ENCODE assay signal across 13 cellular contexts in genomic region chr9:92350129-92350739, GRCh38. TPM values are rescaled to one million over a fixed set of nuclear protein-coding genes. Genes with fewer than 3 reads are reported as not detected.
DNase-seq lines count a peak whose midpoint lies in the region; ATAC-seq and TF ChIP-seq lines count a peak whose summit lies in the region.
"Had no signal": no experiment of that assay in that cellular context is flagged by ENCODE, and none has a peak within 500 bp of the region (broad histone marks: within the 10 kb centered on the region; RNA-seq: fewer than 3 reads in every experiment).

No MANE protein-coding gene starts in this region.

- dilution Hi-C loops in IMR-90 (cut with HindIII; ENCODE audit: low sequenced_read_pairs, unreplicated experiment) = no loop called here

- H3K9me3 ChIP-seq in IMR-90 (ENCODE audit: control insufficient read depth, insufficient read depth, low read length) (no peaks in the 10 kb centered on the region; the same call in 1 of the 2 replicates), muscle layer of colon (ENCODE audit: low read length) (no peaks in the 10 kb centered on the region), thoracic aorta (peaks cover 7% of the 10 kb centered on the region), endodermal cell (ENCODE audit: control insufficient read depth, low read length) (peaks cover 28% of the 10 kb centered on the region)

- no peak overlapping the region for H2AFZ ChIP-seq in IMR-90 (replicated peaks; ENCODE audit: low read length, poor library complexity)

- H3K23ac ChIP-seq in IMR-90 (ENCODE audit: low read depth, low read length) = no peak overlapping the region

- CTCF ChIA-PET in IMR-90 (lab: Yijun Ruan, JAX) = interaction anchor here (0.6 to 1.1 kb wide), 3 partner anchors 82 to 285 kb away, joined by 3 read pairs; no protein-coding TSS in a partner anchor

- POLR2A ChIA-PET in IMR-90 (lab: Charles Lee; ENCODE audit: unreplicated experiment) = no interaction called here

- no peaks in the 10 kb centered on the region for H3K27me3 Mint-ChIP-seq in endodermal cell (ENCODE audit: insufficient read depth)

- H3K4me3 Mint-ChIP-seq in stimulated activated effector memory CD8-positive, alpha-beta T cell treated with anti-CD3 and anti-CD28 coated beads, Interleukin-12 subunit alpha, Interleukin-12 subunit beta, amount 100 ng/mL, for 72 hours = no peak overlapping the region
- no peak overlapping the region for H3K4me3 Mint-ChIP-seq in endodermal cell

- H2BK20ac ChIP-seq in IMR-90 (ENCODE audit: low read depth, low read length) = no peak overlapping the region

- no TSS peak for BruUV-seq in IMR-90 (replicated peaks; lab: Mats Ljungman, UMichigan)

- no peak for TF ChIP-seq RAD21 in IMR-90 (IDR thresholded peaks at IDR 0.05; ENCODE audit: low read length)

- H4K20me1 ChIP-seq in IMR-90 (ENCODE audit: insufficient read depth, low read length) = no peaks in the 10 kb centered on the region

- H3K4ac ChIP-seq in IMR-90 (ENCODE audit: low read depth, low read length) = no peak overlapping the region

- H3K9me3 Mint-ChIP-seq in stimulated activated effector memory CD8-positive, alpha-beta T cell treated with anti-CD3 and anti-CD28 coated beads, Interleukin-12 subunit alpha, Interleukin-12 subunit beta, amount 100 ng/mL, for 72 hours = peaks cover 5% of the 10 kb centered on the region
- peaks cover 22% of the 10 kb centered on the region for H3K9me3 Mint-ChIP-seq in endodermal cell

- H3K18ac ChIP-seq in IMR-90 (ENCODE audit: low read depth, low read length) = no peak overlapping the region; the same call in 1 of the 2 replicates

- no peak overlapping the region for H3K14ac ChIP-seq in IMR-90 (replicated peaks; ENCODE audit: low read depth, low read length)

- ATAC-seq in IMR-90 (ENCODE audit: low read depth) = peak; percentile 54
- peak; percentile 88 for ATAC-seq in thoracic aorta (ENCODE audit: insufficient number of reproducible peaks, low FRiP score, low read depth)
- no peak for ATAC-seq in stimulated activated effector memory CD8-positive, alpha-beta T cell treated with anti-CD3 and anti-CD28 coated beads, Interleukin-12 subunit alpha, Interleukin-12 subunit beta, amount 100 ng/mL, for 72 hours
- ATAC-seq: esophagus mucosa had no signal

- WGBS in IMR-90 (ENCODE audit: extremely low coverage in 2 of 2, insufficient read length in 1 of 2), 2 experiments = no CpG with 5 or more reads among the region's 5 CpGs
- 76 to 97% methylated on average over 4 to 5 of the region's 5 CpGs for WGBS in endodermal cell (ENCODE audit: insufficient coverage in 1 of 2, insufficient read length in 1 of 2), 2 experiments

- peaks cover 10% of the 10 kb centered on the region for H3K36me3 Mint-ChIP-seq in stimulated activated effector memory CD8-positive, alpha-beta T cell treated with anti-CD3 and anti-CD28 coated beads, Interleukin-12 subunit alpha, Interleukin-12 subunit beta, amount 100 ng/mL, for 72 hours
- H3K36me3 Mint-ChIP-seq in endodermal cell (ENCODE audit: low read depth) = peaks cover 24% of the 10 kb centered on the region

- H2BK5ac ChIP-seq in IMR-90 (ENCODE audit: low read depth, low read length, poor library complexity, severe bottlenecking) = no peak overlapping the region

- no peaks in the 10 kb centered on the region for H3K79me1 ChIP-seq in IMR-90 (ENCODE audit: low read depth in 1 of 2, low read length in 2 of 2)

- H2AK5ac ChIP-seq in IMR-90 (ENCODE audit: low read depth, low read length) = no peak overlapping the region

- DNase-seq in IMR-90 (peak; percentile 74), fibroblast of mammary gland (ENCODE audit: low read depth) (peak; percentile 79), thoracic aorta (ENCODE audit: low spot score) (no peak), midbrain (lab: John Stamatoyannopoulos, UW) (no peak), NCI-H2171 treated with DMSO at 0.1 percent for 48 hours (lab: John Stamatoyannopoulos, UW) (no peak), endodermal cell (no peak)
- DNase-seq in stimulated activated effector memory CD8-positive, alpha-beta T cell treated with anti-CD3 and anti-CD28 coated beads, Interleukin-12 subunit alpha, Interleukin-12 subunit beta, amount 100 ng/mL, for 72 hours (ENCODE audit: low spot score in 2 of 2) = no peak
- DNase-seq: NCI-H1092 treated with DMSO at 0.1 percent for 48 hours, NCI-H526, SHP77 had no signal

- TF ChIP-seq CTCF in IMR-90 (conservative IDR thresholded peaks at IDR 0.05; ENCODE audit: low read depth, low read length) (no peak), fibroblast of mammary gland (conservative IDR thresholded peaks at IDR 0.05; ENCODE audit: control insufficient read depth, insufficient read depth, low read depth, low read length) (no peak), thoracic aorta (IDR thresholded peaks at IDR 0.05) (no peak), endodermal cell (conservative IDR thresholded peaks at IDR 0.05) (no peak)

- no peak overlapping the region for H4K5ac ChIP-seq in IMR-90 (ENCODE audit: low read depth, low read length)

- H3K56ac ChIP-seq in IMR-90 (ENCODE audit: extremely low read depth, insufficient read depth, low read length) = no peak overlapping the region

- H4K8ac ChIP-seq in IMR-90 (ENCODE audit: low read depth in 2 of 2, low read length in 2 of 2) = no peak overlapping the region

- H3K4me3 ChIP-seq in IMR-90 (ENCODE audit: insufficient read depth, low read depth, low read length) (no peak overlapping the region), fibroblast of mammary gland (ENCODE audit: control insufficient read depth, low read depth, low read length) (no peak overlapping the region), muscle layer of colon (ENCODE audit: low read depth in 1 of 2, low read length in 2 of 2) (no peak overlapping the region), thoracic aorta (peak overlapping the region; percentile 41), endodermal cell (ENCODE audit: low read length) (no peak overlapping the region)

- no peak overlapping the region for H3K27ac Mint-ChIP-seq in stimulated activated effector memory CD8-positive, alpha-beta T cell treated with anti-CD3 and anti-CD28 coated beads, Interleukin-12 subunit alpha, Interleukin-12 subunit beta, amount 100 ng/mL, for 72 hours
- no peak overlapping the region for H3K27ac Mint-ChIP-seq in endodermal cell

- H3K4me2 ChIP-seq in IMR-90 (ENCODE audit: low read depth, low read length) = peak overlapping the region; percentile 41; the same call in 1 of the 2 replicates

- no peaks in the 10 kb centered on the region for H3K36me3 ChIP-seq in IMR-90 (ENCODE audit: control insufficient read depth, insufficient read depth, low read length)
- H3K36me3 ChIP-seq in muscle layer of colon (ENCODE audit: insufficient read depth, low read length) = no peaks in the 10 kb centered on the region
- no peaks in the 10 kb centered on the region for H3K36me3 ChIP-seq in thoracic aorta
- H3K36me3 ChIP-seq in endodermal cell (ENCODE audit: control insufficient read depth, insufficient read depth, low read length) = no peaks in the 10 kb centered on the region

- H3K4me1 ChIP-seq in IMR-90 (ENCODE audit: control insufficient read depth, insufficient read depth, low read length) (0 out of 2 replicates have a peak, but pooled peaks cover 2% of the 10 kb centered on the region), muscle layer of colon (ENCODE audit: insufficient read depth, low read length) (peaks cover 16% of the 10 kb centered on the region), thoracic aorta (ENCODE audit: control insufficient read depth in 1 of 2, low read depth in 2 of 2) (peaks cover 9 to 28% of the 10 kb centered on the region in 2 donors), endodermal cell (ENCODE audit: control insufficient read depth, insufficient read depth, low read length) (no peaks in the 10 kb centered on the region)

- H3K27me3 ChIP-seq in IMR-90 (ENCODE audit: control insufficient read depth, insufficient read depth, low read length) (no peaks in the 10 kb centered on the region), muscle layer of colon (ENCODE audit: control insufficient read depth in 1 of 2, insufficient read depth in 2 of 2, low read length in 2 of 2) (no peaks in the 10 kb centered on the region), thoracic aorta (replicated peaks; ENCODE audit: insufficient read depth) (no peaks in the 10 kb centered on the region), endodermal cell (ENCODE audit: control insufficient read depth, insufficient read depth, low read length, poor library complexity, severe bottlenecking) (no peaks in the 10 kb centered on the region)

- no peaks in the 10 kb centered on the region for H3K9me1 ChIP-seq in IMR-90 (ENCODE audit: insufficient read depth, low read length)

- no peak overlapping the region for H2BK120ac ChIP-seq in IMR-90 (ENCODE audit: low read depth, low read length)

- H4K91ac ChIP-seq in IMR-90 (ENCODE audit: insufficient read depth, low read depth, low read length) = no peak overlapping the region

- H2AK9ac ChIP-seq in IMR-90 (replicated peaks; ENCODE audit: low read depth, low read length, poor library complexity) = no peak overlapping the region

- no peak for TF ChIP-seq POLR2A in IMR-90 (IDR thresholded peaks at IDR 0.05; ENCODE audit: low read depth, low read length)

- no peak overlapping the region for H2BK15ac ChIP-seq in IMR-90 (ENCODE audit: low read depth, low read length)

- intact Hi-C loops in IMR-90 (cut with micrococcal nuclease) = no loop called here

- H3K27ac ChIP-seq in IMR-90 (ENCODE audit: insufficient read depth, low read length) = no peak overlapping the region; the same call in 1 of the 2 replicates
- H3K27ac ChIP-seq in muscle layer of colon (ENCODE audit: low read depth, low read length) = peak overlapping the region; percentile 49
- H3K27ac ChIP-seq in thoracic aorta = peak overlapping the region; percentile 86 to 90
- H3K27ac ChIP-seq in endodermal cell (ENCODE audit: low read depth, low read length) = no peak overlapping the region

- peaks cover 7% of the 10 kb centered on the region for H3K4me1 Mint-ChIP-seq in stimulated activated effector memory CD8-positive, alpha-beta T cell treated with anti-CD3 and anti-CD28 coated beads, Interleukin-12 subunit alpha, Interleukin-12 subunit beta, amount 100 ng/mL, for 72 hours
- H3K4me1 Mint-ChIP-seq in endodermal cell = no peaks in the 10 kb centered on the region

- in situ Hi-C loops in IMR-90 (cut with MboI; ENCODE audit: low sequenced_read_pairs) = no loop called here

- H3K9ac ChIP-seq in IMR-90 (ENCODE audit: low read depth, low read length) (no peak overlapping the region), muscle layer of colon (ENCODE audit: low read length) (no peak overlapping the region), endodermal cell (ENCODE audit: extremely low read depth, low read length, poor library complexity, severe bottlenecking) (no peak overlapping the region)

RNA-seq across cellular contexts. Expression of gene CENPP, which starts 24.5 kb away (rescaled TPM):
- total RNA-seq in IMR-90 (2012; rRNA removed) (1.4 and 3.6 TPM in 2 replicates), thoracic aorta (10 to 100 TPM in 1 of 2 donors, 1 to 10 TPM in 1; 3.8 to 13.6 TPM), endodermal cell (1 to 10 TPM; 8.2 to 9.2 TPM)
- polyA plus RNA-seq in IMR-90 (2012; rRNA removed) = 0.90 and 2.0 TPM in 2 replicates
- polyA plus RNA-seq in IMR-90 (2012; cell fraction: cytosol; rRNA removed) = 0.32 and 0.49 TPM in 2 replicates
- 1.2 TPM in 2 replicates for polyA plus RNA-seq in IMR-90 (2012; cell fraction: nucleus; rRNA removed; ENCODE audit: low replicate concordance)
- 11.6 TPM for polyA plus RNA-seq in endodermal cell (2013, experiment 1 of 2)
- polyA plus RNA-seq in endodermal cell (2013, experiment 2 of 2) = 10.2 TPM

RNA-seq across cellular contexts. Expression of gene NOL8, which starts 25.1 kb away (rescaled TPM):
- total RNA-seq in IMR-90 (2012; rRNA removed) (18.3 and 23.6 TPM in 2 replicates), thoracic aorta (10 to 100 TPM; 33.6 to 49.1 TPM), endodermal cell (10 to 100 TPM; 30.0 to 31.7 TPM)
- polyA plus RNA-seq in IMR-90 (2012; rRNA removed) = 7.4 and 10.1 TPM in 2 replicates
- polyA plus RNA-seq in IMR-90 (2012; cell fraction: cytosol; rRNA removed) = 0.81 and 1.8 TPM in 2 replicates
- polyA plus RNA-seq in IMR-90 (2012; cell fraction: nucleus; rRNA removed; ENCODE audit: low replicate concordance) = 1.8 and 19.2 TPM in 2 replicates
- polyA plus RNA-seq in endodermal cell (2013, experiment 1 of 2) = 25.5 TPM
- polyA plus RNA-seq in endodermal cell (2013, experiment 2 of 2) = 25.1 TPM

RNA-seq across cellular contexts. Expression of gene OGN, which starts 54.1 kb away (rescaled TPM):
- under 0.01 TPM in 1 of 2 replicates, not detected in the other for total RNA-seq in IMR-90 (2012; rRNA removed)
- 0.10 TPM in 1 of 2 replicates, not detected in the other for polyA plus RNA-seq in IMR-90 (2012; rRNA removed)
- polyA plus RNA-seq in IMR-90 (2012; cell fraction: cytosol; rRNA removed) = not detected in 2 replicates
- not detected in 2 replicates for polyA plus RNA-seq in IMR-90 (2012; cell fraction: nucleus; rRNA removed; ENCODE audit: low replicate concordance)
- total RNA-seq in thoracic aorta = 100 to 1,000 TPM; 210 to 600 TPM
- total RNA-seq in endodermal cell = not detected
- 0.93 TPM for polyA plus RNA-seq in endodermal cell (2013, experiment 1 of 2)
- 1.2 TPM for polyA plus RNA-seq in endodermal cell (2013, experiment 2 of 2)
- total RNA-seq: lung microvascular endothelial cell had no signal

RNA-seq across cellular contexts. Expression of gene IARS1, which starts 56.7 kb away (rescaled TPM):
- total RNA-seq in IMR-90 (2012; rRNA removed) = 383 and 414 TPM in 2 replicates
- polyA plus RNA-seq in IMR-90 (2012; rRNA removed) = 64.1 and 85.3 TPM in 2 replicates
- 24.0 and 35.8 TPM in 2 replicates for polyA plus RNA-seq in IMR-90 (2012; cell fraction: cytosol; rRNA removed)
- 24.1 and 176 TPM in 2 replicates for polyA plus RNA-seq in IMR-90 (2012; cell fraction: nucleus; rRNA removed; ENCODE audit: low replicate concordance)
- 100 to 1,000 TPM in 1 of 2 donors, 10 to 100 TPM in 1; 79.3 to 150 TPM for total RNA-seq in thoracic aorta
- 100 to 1,000 TPM; 170 to 173 TPM for total RNA-seq in endodermal cell
- 134 TPM for polyA plus RNA-seq in endodermal cell (2013, experiment 1 of 2)
- polyA plus RNA-seq in endodermal cell (2013, experiment 2 of 2) = 112 TPM

Comparison
In these comparisons a context has a peak if more than half of its experiments do, and no peak if none do; other contexts are left out.
1. DNase-seq: peak in IMR-90 (single experiment) and fibroblast of mammary gland (single experiment); none in thoracic aorta (single experiment), stimulated activated effector memory CD8-positive, alpha-beta T cell treated with anti-CD3 and anti-CD28 coated beads, Interleukin-12 subunit alpha, Interleukin-12 subunit beta, amount 100 ng/mL, for 72 hours (0 of 2), midbrain (single experiment), NCI-H2171 treated with DMSO at 0.1 percent for 48 hours (single experiment) and endodermal cell (single experiment).
2. H3K27ac ChIP-seq: peak in muscle layer of colon (single experiment) and thoracic aorta (2 of 2); none in IMR-90 (single experiment) and endodermal cell (single experiment).
3. RNA of gene OGN, which starts 54.1 kb away (total RNA-seq): 210 to 600 TPM in thoracic aorta; under 0.01 TPM in IMR-90 and not detected in endodermal cell; every median in the first group is over 100 times any median in the second.